In genomic region chr3:58898513-58898912, GRCh38 we compare ENCODE assay signal across 1 cellular context.
TF ChIP-seq lines count a peak whose summit lies in the region.

No MANE protein-coding gene starts in this region.

TF ChIP-seq in GM12878, 131 proteins besides CTCF, POLR2A, EP300 and RAD21:
- TF ChIP-seq POLR2AphosphoS5 (IDR thresholded peaks at IDR 0.05; ENCODE audit: low read length) (no peak), NBN (IDR thresholded peaks at IDR 0.05) (no peak), SREBF1 (IDR thresholded peaks at IDR 0.05; ENCODE audit: low read length) (no peak), RB1 (IDR thresholded peaks at IDR 0.05; ENCODE audit: borderline replicate concordance) (no peak), FOXM1 (IDR thresholded peaks at IDR 0.05; ENCODE audit: low read depth, low read length) (no peak), SIX5 (IDR thresholded peaks at IDR 0.05; ENCODE audit: low read depth, low read length, severe bottlenecking) (no peak), DPF2 (IDR thresholded peaks at IDR 0.05) (no peak), CUX1 (IDR thresholded peaks at IDR 0.05; ENCODE audit: insufficient replicate concordance, low read depth, low read length) (no peak), IRF4 (IDR thresholded peaks at IDR 0.05; ENCODE audit: low read depth, low read length) (no peak), GABPA (IDR thresholded peaks at IDR 0.05; ENCODE audit: low read depth) (no peak), PAX5 (IDR thresholded peaks at IDR 0.05; ENCODE audit: borderline replicate concordance, low read depth, low read length) (no peak)
